ENCODE assay signal across 21 cellular contexts in genomic region chr12:57439762-57440266, GRCh38. TPM values are rescaled to one million over a fixed set of nuclear protein-coding genes. Genes with fewer than 3 reads are reported as not detected.
DNase-seq lines count a peak whose midpoint lies in the region; ATAC-seq and TF ChIP-seq lines count a peak whose summit lies in the region.
"Had no signal": no experiment of that assay in that cellular context is flagged by ENCODE, and none has a peak within 500 bp of the region (broad histone marks: within the 10 kb centered on the region; RNA-seq: fewer than 3 reads in every experiment).

No MANE protein-coding gene starts in this region.

- no peak overlapping the region for H3K4me3 Mint-ChIP-seq in stimulated activated naive B cell treated with anti-CD40 and anti-IgM and Interleukin-4, amounts not matched to agents 10 μg/mL and 1 μg/mL and 100 μg/mL, for 72 hours
- H3K4me3 Mint-ChIP-seq: CD8-positive, alpha-beta memory T cell had no signal

- peak in 1 of 4 donors; percentile 5 for ATAC-seq in right lobe of liver
- ATAC-seq in thoracic aorta (ENCODE audit: insufficient number of reproducible peaks, low FRiP score, low read depth) = no peak
- ATAC-seq in stimulated activated naive B cell treated with anti-CD40 and anti-IgM and Interleukin-4, amounts not matched to agents 10 μg/mL and 1 μg/mL and 100 μg/mL, for 72 hours (replicated peaks) = no peak
- ATAC-seq: K562 had no signal

- 30% methylated on average over 4 of the region's 4 CpGs for WGBS in right lobe of liver (ENCODE audit: insufficient coverage, low coverage, low lambda C conversion rate, missing lambda C conversion rate)

- H3K27ac Mint-ChIP-seq in stimulated activated naive B cell treated with anti-CD40 and anti-IgM and Interleukin-4, amounts not matched to agents 10 μg/mL and 1 μg/mL and 100 μg/mL, for 72 hours = no peak overlapping the region
- H3K27ac Mint-ChIP-seq: CD4-positive, CD25-positive, alpha-beta regulatory T cell; CD8-positive, alpha-beta memory T cell had no signal

- peaks cover 3 to 7% of the 10 kb centered on the region in 2 donors for H3K4me1 Mint-ChIP-seq in stimulated activated naive B cell treated with anti-CD40 and anti-IgM and Interleukin-4, amounts not matched to agents 10 μg/mL and 1 μg/mL and 100 μg/mL, for 72 hours

- TF ChIP-seq CTCF in ascending aorta (IDR thresholded peaks at IDR 0.05) (no peak), right lobe of liver (IDR thresholded peaks at IDR 0.05) (no peak), thoracic aorta (IDR thresholded peaks at IDR 0.05) (no peak)

- H3K4me3 ChIP-seq in SJSA1 = no peak overlapping the region
- H3K4me3 ChIP-seq in ascending aorta = no peak overlapping the region
- H3K4me3 ChIP-seq in right lobe of liver = peak overlapping the region in 1 of 3 donors; percentile 74
- no peak overlapping the region for H3K4me3 ChIP-seq in thoracic aorta
- H3K4me3 ChIP-seq: K562 had no signal

- TF ChIP-seq POLR2A in right lobe of liver (IDR thresholded peaks at IDR 0.05) = no peak

- DNase-seq in SJSA1 (ENCODE audit: low read depth in 1 of 2, low spot score in 2 of 2) = peak; percentile 81 to 84
- DNase-seq in ascending aorta (ENCODE audit: low spot score in 2 of 2) = no peak
- DNase-seq in right lobe of liver = no peak
- DNase-seq in thoracic aorta (ENCODE audit: low spot score) = no peak
- no peak for DNase-seq in pons (ENCODE audit: low spot score)
- DNase-seq in stimulated activated naive B cell treated with anti-CD40 and anti-IgM and Interleukin-4, amounts not matched to agents 10 μg/mL and 1 μg/mL and 100 μg/mL, for 72 hours = no peak
- no peak for DNase-seq in ecto neural progenitor cell (ENCODE audit: low spot score)
- DNase-seq: ACHN; BE2C; C1 segment of cervical spinal cord; CD4-positive, CD25-positive, alpha-beta regulatory T cell; CD8-positive, alpha-beta memory T cell; COR-L47; DMS 273 treated with DMSO at 0.1 percent for 48 hours; DMS79; GOT3; H7; IMR-90 had no signal

- H3K9me3 ChIP-seq in SJSA1 (replicated peaks) = peaks cover 20% of the 10 kb centered on the region
- no peaks in the 10 kb centered on the region for H3K9me3 ChIP-seq in ascending aorta
- H3K9me3 ChIP-seq in right lobe of liver = no peaks in the 10 kb centered on the region
- H3K9me3 ChIP-seq in thoracic aorta = no peaks in the 10 kb centered on the region
- H3K9me3 ChIP-seq: BE2C had no signal

- H3K27me3 Mint-ChIP-seq in stimulated activated naive B cell treated with anti-CD40 and anti-IgM and Interleukin-4, amounts not matched to agents 10 μg/mL and 1 μg/mL and 100 μg/mL, for 72 hours = peaks cover 0 to 6% of the 10 kb centered on the region in 2 donors

- no peaks in the 10 kb centered on the region for H3K36me3 ChIP-seq in SJSA1
- H3K36me3 ChIP-seq in ascending aorta = no peaks in the 10 kb centered on the region
- no peaks in the 10 kb centered on the region for H3K36me3 ChIP-seq in right lobe of liver
- H3K36me3 ChIP-seq in thoracic aorta = no peaks in the 10 kb centered on the region
- H3K36me3 ChIP-seq: BE2C had no signal

- H3K27me3 ChIP-seq in SJSA1 (replicated peaks) (no peaks in the 10 kb centered on the region), ascending aorta (no peaks in the 10 kb centered on the region), right lobe of liver (no peaks in the 10 kb centered on the region), thoracic aorta (replicated peaks; ENCODE audit: insufficient read depth) (no peaks in the 10 kb centered on the region)
- H3K27me3 ChIP-seq: BE2C had no signal

- intact Hi-C loops in ascending aorta (cut with DNase I) (no loop called here), right lobe of liver (cut with DNase I) (no loop called here)

- H3K9me3 Mint-ChIP-seq in stimulated activated naive B cell treated with anti-CD40 and anti-IgM and Interleukin-4, amounts not matched to agents 10 μg/mL and 1 μg/mL and 100 μg/mL, for 72 hours = peaks cover 0 to 1% of the 10 kb centered on the region in 2 donors

- H3K27ac ChIP-seq in SJSA1 (no peak overlapping the region), ascending aorta (peak overlapping the region; percentile 51 to 65), right lobe of liver (peak overlapping the region; percentile 5 to 86 (median 31)), thoracic aorta (peak overlapping the region; percentile 65 to 66)
- H3K27ac ChIP-seq: HL-60 had no signal

- peaks cover 0 to 5% of the 10 kb centered on the region in 2 donors for H3K36me3 Mint-ChIP-seq in stimulated activated naive B cell treated with anti-CD40 and anti-IgM and Interleukin-4, amounts not matched to agents 10 μg/mL and 1 μg/mL and 100 μg/mL, for 72 hours

- H3K4me1 ChIP-seq in SJSA1 (replicated peaks) (0 out of 2 replicates have a peak, but pooled peaks cover 3% of the 10 kb centered on the region), ascending aorta (no peaks in the 10 kb centered on the region), right lobe of liver (peaks cover 0 to 50% (median 6%) of the 10 kb centered on the region in 4 donors), thoracic aorta (ENCODE audit: control insufficient read depth in 1 of 2, low read depth in 2 of 2) (peaks cover 0 to 10% of the 10 kb centered on the region in 2 donors)
- H3K4me1 ChIP-seq: BE2C had no signal

RNA-seq across cellular contexts. Expression of gene INHBC, which starts 5.2 kb away (rescaled TPM):
- 0.18 and 0.88 TPM in 2 replicates for total RNA-seq in SJSA1 (2014; rRNA removed; shearing (Covaris generic))
- total RNA-seq in ascending aorta = not detected
- 100 to 1,000 TPM in 1 of 6 experiments, 10 to 100 TPM in 5; 14.7 to 123 (median 63.6) TPM for total RNA-seq in right lobe of liver
- total RNA-seq in thoracic aorta = not detected
- total RNA-seq: A172; CD4-positive, CD25-positive, alpha-beta regulatory T cell; H7; IMR-90 had no signal

RNA-seq across cellular contexts. Expression of gene R3HDM2, which starts 9.0 kb away (rescaled TPM):
- total RNA-seq in SJSA1 (2014; rRNA removed; shearing (Covaris generic)) = 14.2 and 18.4 TPM in 2 replicates
- total RNA-seq in ascending aorta (49.5 TPM), right lobe of liver (10 to 100 TPM; 25.3 to 48.0 (median 35.9) TPM), thoracic aorta (10 to 100 TPM; 26.5 to 62.4 TPM)

RNA-seq across cellular contexts. Expression of gene INHBE, which starts 15.3 kb away (rescaled TPM):
- total RNA-seq in SJSA1 (2014; rRNA removed; shearing (Covaris generic)) = 2.2 and 2.5 TPM in 2 replicates
- total RNA-seq in ascending aorta = not detected
- total RNA-seq in right lobe of liver = 100 to 1,000 TPM in 4 of 6 experiments, 10 to 100 TPM in 2; 17.4 to 302 (median 150) TPM
- total RNA-seq in thoracic aorta = not detected
- total RNA-seq: CD4-positive, CD25-positive, alpha-beta regulatory T cell had no signal

RNA-seq across cellular contexts. Expression of gene GLI1, which starts 19.8 kb away (rescaled TPM):
- total RNA-seq in SJSA1 (2014; rRNA removed; shearing (Covaris generic)) = 225 and 323 TPM in 2 replicates
- total RNA-seq in ascending aorta (2.8 TPM), right lobe of liver (under 1 TPM; 0.16 to 0.74 (median 0.55) TPM), thoracic aorta (10 to 100 TPM in 1 of 2 donors, 1 to 10 TPM in 1; 1.7 to 13.0 TPM)

RNA-seq across cellular contexts. Expression of gene ARHGAP9, which starts 39.9 kb away (rescaled TPM):
- 30.6 TPM in 2 replicates for total RNA-seq in SJSA1 (2014; rRNA removed; shearing (Covaris generic))
- total RNA-seq in ascending aorta (21.6 TPM), right lobe of liver (10 to 100 TPM in 1 of 6 experiments, 1 to 10 TPM in 5; 3.5 to 11.0 (median 6.8) TPM), thoracic aorta (10 to 100 TPM; 32.0 to 32.5 TPM)

Comparison
In these comparisons a context has a peak if more than half of its experiments do, and no peak if none do; other contexts are left out.
1. DNase-seq: peak in SJSA1 (2 of 2); none in ascending aorta (0 of 2), right lobe of liver (0 of 3), thoracic aorta (single experiment), pons (single experiment), stimulated activated naive B cell treated with anti-CD40 and anti-IgM and Interleukin-4, amounts not matched to agents 10 μg/mL and 1 μg/mL and 100 μg/mL, for 72 hours (single experiment) and ecto neural progenitor cell (single experiment).